Comparison of ENCODE assay signal across 30 cellular contexts in genomic region chr2:178268435-178268834, GRCh38.
A peak's percentile ranks its signal among the peaks of the same experiment; 100 is the strongest.
DNase-seq lines count a peak whose midpoint lies in the region; ATAC-seq, FAIRE-seq and TF ChIP-seq lines count a peak whose summit lies in the region.
"Had no signal": no experiment of that assay in that cellular context is flagged by ENCODE, and none has a peak within 500 bp of the region (broad histone marks: within the 10 kb centered on the region; RNA-seq: fewer than 3 reads in every experiment).

No MANE protein-coding gene starts in this region.

- no peak for TF ChIP-seq CTCF in MCF 10A (IDR thresholded peaks at IDR 0.05; ENCODE audit: unreplicated experiment)
- TF ChIP-seq CTCF in breast epithelium (IDR thresholded peaks at IDR 0.05): no peak
- TF ChIP-seq CTCF in bronchial epithelial cell (IDR thresholded peaks at IDR 0.05; ENCODE audit: insufficient read depth, low read length, severe bottlenecking): no peak
- TF ChIP-seq CTCF in upper lobe of right lung (IDR thresholded peaks at IDR 0.05): no peak

- intact Hi-C loops in MCF 10A (cut with micrococcal nuclease): no loop called here
- intact Hi-C loops in breast epithelium (cut with DNase I; ENCODE audit: low total_unique reads): no loop called here
- intact Hi-C loops in upper lobe of right lung (cut with DNase I): no loop called here

- POLR2A ChIA-PET in MCF 10A (lab: Yijun Ruan, JAX): interaction anchor here (1.2 to 4.6 kb wide), 4 partner anchors 9 to 73 kb away, joined by 6 to 51 read pairs (median 6); no protein-coding TSS in a partner anchor

- H3K9me3 ChIP-seq in breast epithelium: no peaks in the 10 kb centered on the region
- H3K9me3 ChIP-seq in upper lobe of right lung: no peaks in the 10 kb centered on the region
- H3K9me3 ChIP-seq: BLaER1 treated with 17β-estradiol and CSF1 and Interleukin-3, amounts not matched to agents 10 nM and 100 nM; Caco-2; Peyer's patch had no signal

- no peaks in the 10 kb centered on the region for H3K9me3 Mint-ChIP-seq in MCF 10A (ENCODE audit: unreplicated experiment)
- H3K9me3 Mint-ChIP-seq: CD4-positive, alpha-beta memory T cell had no signal

- CTCF ChIA-PET in MCF 10A (lab: Yijun Ruan, JAX): interaction anchor here (0.5 to 1.1 kb wide), 3 partner anchors 30 to 150 kb away, joined by 3 to 4 read pairs (median 3); no protein-coding TSS in a partner anchor

- BruUV-seq in MCF 10A (replicated peaks; lab: Mats Ljungman, UMichigan): no TSS peak

- no peak overlapping the region for H3K4me3 Mint-ChIP-seq in MCF 10A (ENCODE audit: unreplicated experiment)
- H3K4me3 Mint-ChIP-seq: CD4-positive, alpha-beta memory T cell had no signal

- no peak for ATAC-seq in upper lobe of right lung
- ATAC-seq in HG02678 (IDR thresholded peaks at IDR 0.05; ENCODE audit: unreplicated experiment): no peak
- ATAC-seq: HCT116, SK-N-SH treated with all-trans-retinoic acid at 6 μM for 48 hours had no signal

- H3K27ac Mint-ChIP-seq in MCF 10A (ENCODE audit: low read depth, unreplicated experiment): peak overlapping the region; percentile 18
- H3K27ac Mint-ChIP-seq: CD4-positive, alpha-beta memory T cell had no signal

- no peak overlapping the region for H3K27ac ChIP-seq in breast epithelium
- H3K27ac ChIP-seq in upper lobe of right lung: no peak overlapping the region
- H3K27ac ChIP-seq: 22Rv1; BLaER1 treated with 17β-estradiol and CSF1 and Interleukin-3, amounts not matched to agents 10 nM and 100 nM; HL-60; KMS-11; Peyer's patch had no signal

- no peak for FAIRE-seq in bronchial epithelial cell (lab: Jason Lieb, UNC)
- FAIRE-seq in GM12892 (lab: Jason Lieb, UNC): no peak
- FAIRE-seq: G401.6, GM18507 had no signal

- DNase-seq in MCF 10A (ENCODE audit: unreplicated experiment) (peak; percentile 60), breast epithelium (ENCODE audit: low spot score in 2 of 2) (no peak), bronchial epithelial cell (ENCODE audit: low read depth) (peak; percentile 79), fibroblast of peridontal ligament (ENCODE audit: extremely low read depth) (peak; percentile 42), upper lobe of right lung (no peak), NCI-H128 (lab: John Stamatoyannopoulos, UW; ENCODE audit: unreplicated experiment) (no peak), GM12892 (ENCODE audit: insufficient read length) (no peak)
- DNase-seq: ACHN; Caco-2; CD4-positive, alpha-beta memory T cell; DMS 273 treated with DMSO at 0.1 percent for 48 hours; DND-41; GOT3; NCI-H1105; NCI-H2081; NCI-H2171; NCI-H345; NCI-H524; NCI-H774; NK-92 treated with Interleukin-12 subunit alpha and Interleukin-12 subunit beta, amount 100 ng/mL, for 24 hours; Peyer's patch had no signal

- H3K36me3 ChIP-seq in breast epithelium (no peaks in the 10 kb centered on the region), bronchial epithelial cell (ENCODE audit: control insufficient read depth, insufficient read depth, low read length) (no peaks in the 10 kb centered on the region), upper lobe of right lung (no peaks in the 10 kb centered on the region)
- H3K36me3 ChIP-seq: BLaER1 treated with 17β-estradiol and CSF1 and Interleukin-3, amounts not matched to agents 10 nM and 100 nM; Peyer's patch had no signal

- H3K27me3 ChIP-seq in breast epithelium (no peaks in the 10 kb centered on the region), bronchial epithelial cell (ENCODE audit: control insufficient read depth, insufficient read depth, low read length) (no peaks in the 10 kb centered on the region), upper lobe of right lung (no peaks in the 10 kb centered on the region)
- H3K27me3 ChIP-seq: BLaER1 treated with 17β-estradiol and CSF1 and Interleukin-3, amounts not matched to agents 10 nM and 100 nM; Peyer's patch had no signal

- TF ChIP-seq POLR2A in breast epithelium (IDR thresholded peaks at IDR 0.05): no peak
- TF ChIP-seq POLR2A in GM12892 (IDR thresholded peaks at IDR 0.05; ENCODE audit: low read depth, low read length): no peak

- H3K4me3 ChIP-seq in breast epithelium (no peak overlapping the region), bronchial epithelial cell (ENCODE audit: low read depth, low read length) (no peak overlapping the region), upper lobe of right lung (no peak overlapping the region)
- H3K4me3 ChIP-seq: BLaER1 treated with 17β-estradiol and CSF1 and Interleukin-3, amounts not matched to agents 10 nM and 100 nM; Peyer's patch had no signal

- H3K27me3 Mint-ChIP-seq in MCF 10A (ENCODE audit: insufficient read depth, unreplicated experiment): no peaks in the 10 kb centered on the region

- no peaks in the 10 kb centered on the region for H3K36me3 Mint-ChIP-seq in MCF 10A (ENCODE audit: insufficient read depth, unreplicated experiment)
- H3K36me3 Mint-ChIP-seq: CD4-positive, alpha-beta memory T cell had no signal

- peaks cover 32% of the 10 kb centered on the region for H3K4me1 Mint-ChIP-seq in MCF 10A (ENCODE audit: insufficient read depth, unreplicated experiment)
- H3K4me1 Mint-ChIP-seq: CD4-positive, alpha-beta memory T cell had no signal

- H3K4me1 ChIP-seq in breast epithelium: no peaks in the 10 kb centered on the region
- H3K4me1 ChIP-seq in upper lobe of right lung: no peaks in the 10 kb centered on the region
- H3K4me1 ChIP-seq: BLaER1 treated with 17β-estradiol and CSF1 and Interleukin-3, amounts not matched to agents 10 nM and 100 nM; Caco-2; Peyer's patch had no signal

Comparison
In these comparisons a context has a peak if more than half of its experiments do, and no peak if none do; other contexts are left out.
1. DNase-seq: peak in MCF 10A (single experiment), bronchial epithelial cell (single experiment) and fibroblast of peridontal ligament (single experiment); none in breast epithelium (0 of 2), upper lobe of right lung (single experiment), NCI-H128 (single experiment) and GM12892 (single experiment).